In the genomic region with DNA sequence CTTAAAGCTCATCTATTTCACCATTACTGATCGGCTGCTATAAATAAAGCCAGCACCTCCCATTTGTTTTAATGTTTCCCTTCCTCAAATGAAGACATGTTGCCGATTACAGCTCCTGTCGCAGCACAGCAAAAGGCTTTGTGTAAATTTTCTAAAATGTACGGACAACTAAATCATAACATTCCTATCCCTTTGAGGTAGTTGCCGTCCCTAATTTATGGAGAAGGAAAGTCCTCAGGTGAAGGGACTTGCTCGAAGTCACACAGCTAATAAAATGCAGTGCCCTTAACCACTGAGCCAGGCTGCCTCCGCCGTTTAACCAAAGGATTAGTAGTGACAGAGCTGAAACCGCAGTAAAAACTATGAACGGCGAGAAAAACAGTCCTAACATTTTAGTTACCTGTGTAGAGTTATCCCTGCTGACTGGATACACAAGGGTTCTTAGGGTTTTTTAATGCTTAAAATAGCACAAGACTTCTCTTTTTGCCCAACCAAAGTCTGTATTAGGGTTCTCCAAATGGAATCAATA, we compare ENCODE assay signal across 8 cellular contexts. TPM values are rescaled to one million over a fixed set of nuclear protein-coding genes. Genes with fewer than 3 reads are reported as not detected.
A peak's percentile ranks its signal among the peaks of the same experiment; 100 is the strongest.
DNase-seq lines count a peak whose midpoint lies in the region; ATAC-seq and TF ChIP-seq lines count a peak whose summit lies in the region.

No MANE protein-coding gene starts in this region.

- no peak for TF ChIP-seq POLR2A in tibial nerve (IDR thresholded peaks at IDR 0.05)

- TF ChIP-seq CTCF in left lung (IDR thresholded peaks at IDR 0.05) = no peak
- no peak for TF ChIP-seq CTCF in tibial nerve (IDR thresholded peaks at IDR 0.05)

- DNase-seq in AML-193 (lab: John Stamatoyannopoulos, UW) (peak; percentile 43 to 44), HS-5 (ENCODE audit: low read depth) (peak; percentile 18), left lung (no peak), tibial nerve (ENCODE audit: low spot score in 2 of 2) (no peak), NCI-H1048 (lab: John Stamatoyannopoulos, UW) (no peak)
- no peak for DNase-seq in activated naive CD8-positive, alpha-beta T cell treated with anti-CD3 and anti-CD28 coated beads, Interleukin-2, amount 50 U/mL, for 24 hours

- WGBS in tibial nerve, 2 donors = 1 to 2% methylated on average over 11 of the region's 11 CpGs

- peaks cover 20% of the 10 kb centered on the region for H3K4me1 Mint-ChIP-seq in activated naive CD8-positive, alpha-beta T cell treated with anti-CD3 and anti-CD28 coated beads, Interleukin-2, amount 50 U/mL, for 24 hours

- H3K4me1 ChIP-seq in left lung (peaks cover 0 to 15% of the 10 kb centered on the region in 2 donors), tibial nerve (peaks cover 0 to 32% (median 12%) of the 10 kb centered on the region in 4 donors)

- H3K4me3 Mint-ChIP-seq in activated naive CD8-positive, alpha-beta T cell treated with anti-CD3 and anti-CD28 coated beads, Interleukin-2, amount 50 U/mL, for 24 hours = peak overlapping the region; percentile 84

- TF ChIP-seq EP300 in tibial nerve (IDR thresholded peaks at IDR 0.05) = no peak

- peak overlapping the region; percentile 90 to 96 for H3K4me3 ChIP-seq in left lung
- H3K4me3 ChIP-seq in tibial nerve = peak overlapping the region; percentile 71 to 99 (median 92)

- H3K27ac ChIP-seq in left lung (peak overlapping the region; percentile 85 to 97), tibial nerve (peak overlapping the region; percentile 21 to 95 (median 93))

- peaks cover 3% of the 10 kb centered on the region for H3K9me3 Mint-ChIP-seq in activated naive CD8-positive, alpha-beta T cell treated with anti-CD3 and anti-CD28 coated beads, Interleukin-2, amount 50 U/mL, for 24 hours

- H3K27ac Mint-ChIP-seq in activated naive CD8-positive, alpha-beta T cell treated with anti-CD3 and anti-CD28 coated beads, Interleukin-2, amount 50 U/mL, for 24 hours = peak overlapping the region; percentile 11

- H3K9me3 ChIP-seq in left lung = no peaks in the 10 kb centered on the region
- H3K9me3 ChIP-seq in tibial nerve = no peaks in the 10 kb centered on the region

- H3K36me3 ChIP-seq in left lung = peaks cover 0 to 23% of the 10 kb centered on the region in 2 donors
- peaks cover 0 to 26% (median 0%) of the 10 kb centered on the region in 3 donors for H3K36me3 ChIP-seq in tibial nerve

- peak; percentile 9 for ATAC-seq in activated naive CD8-positive, alpha-beta T cell treated with anti-CD3 and anti-CD28 coated beads, Interleukin-2, amount 50 U/mL, for 24 hours
- ATAC-seq in left lung (peak; percentile 4), GM18511 (IDR thresholded peaks at IDR 0.05; ENCODE audit: unreplicated experiment) (no peak), HG03045 (IDR thresholded peaks at IDR 0.05; ENCODE audit: unreplicated experiment) (no peak)

- H3K27me3 ChIP-seq in left lung (peaks cover 0 to 10% of the 10 kb centered on the region in 2 donors), tibial nerve (peaks cover 0 to 6% of the 10 kb centered on the region in 2 donors)

- intact Hi-C loops in left lung (cut with DNase I) = loop anchor here in 1 of 2 donors (10.0 kb wide), 1 partner anchor 59 kb away; no protein-coding TSS in a partner anchor

- no peaks in the 10 kb centered on the region for H3K27me3 Mint-ChIP-seq in activated naive CD8-positive, alpha-beta T cell treated with anti-CD3 and anti-CD28 coated beads, Interleukin-2, amount 50 U/mL, for 24 hours

- H3K36me3 Mint-ChIP-seq in activated naive CD8-positive, alpha-beta T cell treated with anti-CD3 and anti-CD28 coated beads, Interleukin-2, amount 50 U/mL, for 24 hours (ENCODE audit: low read depth) = no peaks in the 10 kb centered on the region

RNA-seq across cellular contexts. Expression of gene PINK1, which starts 0.9 kb away (rescaled TPM):
- total RNA-seq in left lung (10 to 100 TPM; 39.1 to 56.3 TPM), tibial nerve (100 to 1,000 TPM in 3 of 4 donors, 10 to 100 TPM in 1; 93.9 to 134 (median 124) TPM)

RNA-seq across cellular contexts. Expression of gene DDOST, which starts 27.0 kb away (rescaled TPM):
- 100 to 1,000 TPM; 211 to 246 TPM for total RNA-seq in left lung
- total RNA-seq in tibial nerve = 100 to 1,000 TPM in 2 of 4 donors, 10 to 100 TPM in 2; 79.7 to 115 (median 99.6) TPM

RNA-seq across cellular contexts. Expression of gene CDA, which starts 45.2 kb away (rescaled TPM):
- total RNA-seq in left lung = 10 to 100 TPM in 1 of 2 donors, 1 to 10 TPM in 1; 2.2 to 12.2 TPM
- total RNA-seq in tibial nerve = 1 to 10 TPM in 3 of 4 donors, under 1 TPM in 1; 0.84 to 5.7 (median 3.8) TPM

Comparison
In these comparisons a context has a peak if more than half of its experiments do, and no peak if none do; other contexts are left out.
1. DNase-seq: peak in AML-193 (2 of 2) and HS-5 (single experiment); none in activated naive CD8-positive, alpha-beta T cell treated with anti-CD3 and anti-CD28 coated beads, Interleukin-2, amount 50 U/mL, for 24 hours (single experiment), left lung (0 of 2), tibial nerve (0 of 2) and NCI-H1048 (single experiment).
2. ATAC-seq: peak in activated naive CD8-positive, alpha-beta T cell treated with anti-CD3 and anti-CD28 coated beads, Interleukin-2, amount 50 U/mL, for 24 hours (single experiment) and left lung (single experiment); none in GM18511 (single experiment) and HG03045 (single experiment).